Comparison of ENCODE assay signal across 8 cellular contexts in the genomic region with DNA sequence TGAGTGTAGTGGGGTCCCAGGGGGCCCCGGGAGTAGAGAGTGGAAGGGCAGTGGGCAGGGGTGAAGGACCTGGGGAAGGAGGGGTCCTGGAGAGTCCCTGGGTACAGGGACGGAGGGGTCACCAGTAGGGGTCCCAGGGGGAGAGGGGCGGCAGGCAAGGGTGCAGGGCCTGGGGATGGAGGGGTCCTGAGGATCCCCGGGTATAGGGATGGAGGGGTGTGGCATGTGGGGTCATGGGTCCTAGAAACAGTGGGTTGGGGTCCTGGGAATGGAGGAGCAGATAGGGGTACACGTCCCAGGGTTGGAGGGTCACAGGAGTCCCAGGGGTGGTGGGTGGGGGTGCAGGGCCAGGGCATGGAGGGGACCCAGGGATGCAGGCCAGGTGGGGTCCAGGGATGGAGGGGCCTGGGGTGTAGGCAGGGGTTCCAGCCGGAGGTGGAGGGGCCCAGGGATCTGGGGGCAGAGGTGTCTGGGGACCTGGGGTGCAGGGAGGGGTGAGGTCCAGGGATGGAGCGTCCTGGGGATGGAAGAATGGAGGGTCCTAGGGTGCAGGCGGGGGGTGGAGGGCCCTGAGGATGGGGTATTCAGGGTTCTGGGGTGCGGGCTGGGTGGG. TPM values are rescaled to one million over a fixed set of nuclear protein-coding genes. Genes with fewer than 3 reads are reported as not detected.
DNase-seq lines count a peak whose midpoint lies in the region; ATAC-seq and TF ChIP-seq lines count a peak whose summit lies in the region.

No MANE protein-coding gene starts in this region.

- peaks cover 50% of the 10 kb centered on the region for H3K79me2 ChIP-seq in GM23248 (ENCODE audit: insufficient read depth)

- no peaks in the 10 kb centered on the region for H4K20me1 ChIP-seq in GM23248 (ENCODE audit: insufficient read depth)

- H3F3A ChIP-seq in GM23248 (ENCODE audit: insufficient read depth), result no peaks in the 10 kb centered on the region; the same call in 1 of the 2 replicates

- no peaks in the 10 kb centered on the region for H3K9me2 ChIP-seq in GM23248 (ENCODE audit: insufficient read depth)

- H3K27me3 ChIP-seq in GM23248 (replicated peaks; ENCODE audit: insufficient read depth), result no peaks in the 10 kb centered on the region
- no peaks in the 10 kb centered on the region for H3K27me3 ChIP-seq in skeletal muscle satellite cell (ENCODE audit: control insufficient read depth, insufficient read depth, low read length)

- H3K36me3 ChIP-seq in GM23248 (ENCODE audit: low read depth), result no peaks in the 10 kb centered on the region
- H3K36me3 ChIP-seq in skeletal muscle satellite cell (ENCODE audit: insufficient read depth, low read length), result no peaks in the 10 kb centered on the region

- DNase-seq in GM23248, result no peak
- DNase-seq in fibroblast of pulmonary artery (ENCODE audit: low read depth), result no peak
- DNase-seq in medulla oblongata (ENCODE audit: extremely low spot score), result no peak
- DNase-seq in NOMO-1 treated with DMSO at 0.1 percent for 48 hours (lab: John Stamatoyannopoulos, UW; ENCODE audit: unreplicated experiment), result no peak
- DNase-seq in hepatic stellate cell (ENCODE audit: low spot score), result no peak

- TF ChIP-seq CTCF in WI38 (IDR thresholded peaks at IDR 0.05; ENCODE audit: low read depth, low read length) (no peak), fibroblast of pulmonary artery (IDR thresholded peaks at IDR 0.05; ENCODE audit: low read length, missing control alignments) (no peak)

- no peak overlapping the region for H2AFZ ChIP-seq in GM23248

- no peak for ATAC-seq in HG03108 (IDR thresholded peaks at IDR 0.05; ENCODE audit: unreplicated experiment)

- no peaks in the 10 kb centered on the region for H3K4me1 ChIP-seq in GM23248 (ENCODE audit: insufficient read depth)
- H3K4me1 ChIP-seq in skeletal muscle satellite cell (ENCODE audit: control insufficient read depth, insufficient read depth, low read length), result peaks cover 3% of the 10 kb centered on the region

- WGBS in GM23248 (ENCODE audit: low coverage in 1 of 2, low lambda C conversion rate in 2 of 2, missing lambda C conversion rate in 2 of 2), 2 experiments, result 75 to 100% methylated on average over 2 to 9 of the region's 9 CpGs

- peak overlapping the region; percentile 74 for H3K4me3 ChIP-seq in GM23248
- H3K4me3 ChIP-seq in WI38 (ENCODE audit: low read depth, low read length), result peak overlapping the region; percentile 64
- H3K4me3 ChIP-seq in fibroblast of pulmonary artery (replicated peaks; ENCODE audit: low read depth, low read length), result peak overlapping the region; percentile 58
- H3K4me3 ChIP-seq in skeletal muscle satellite cell (ENCODE audit: low read length), result peak overlapping the region; percentile 84

- H3K4me2 ChIP-seq in GM23248 (ENCODE audit: unreplicated experiment), result peak overlapping the region; percentile 92
- peak overlapping the region; percentile 91 for H3K4me2 ChIP-seq in skeletal muscle satellite cell (ENCODE audit: low read length)

- H3K27ac ChIP-seq in GM23248, result no peak overlapping the region

- H3K9me3 ChIP-seq in GM23248 (ENCODE audit: low read depth), result no peaks in the 10 kb centered on the region
- H3K9me3 ChIP-seq in skeletal muscle satellite cell (replicated peaks; ENCODE audit: low read length), result no peaks in the 10 kb centered on the region

- in situ Hi-C loops in GM23248 (cut with MboI), result no loop called here

- H3K9ac ChIP-seq in GM23248 (peak overlapping the region; percentile 78), skeletal muscle satellite cell (ENCODE audit: low read depth, low read length) (peak overlapping the region; percentile 65)

RNA-seq across cellular contexts. Expression of a gene that starts 1.3 kb away (rescaled TPM):
- total RNA-seq in GM23248 (2014; rRNA removed; shearing (Covaris generic)), result 69.5 and 72.0 TPM in 2 replicates
- 6.8 and 9.0 TPM in 2 replicates for polyA plus RNA-seq in GM23248 (2016; fragmentation: Nextera tagmentation; extraction: Ambion mirVana)
- 58.6 and 59.8 TPM in 2 replicates for total RNA-seq in skeletal muscle satellite cell (2012; rRNA removed)

RNA-seq across cellular contexts. Expression of a gene that starts 36.9 kb away (rescaled TPM):
- total RNA-seq in GM23248 (2014; rRNA removed; shearing (Covaris generic)), result 78.6 and 83.2 TPM in 2 replicates
- polyA plus RNA-seq in GM23248 (2016; fragmentation: Nextera tagmentation; extraction: Ambion mirVana), result 28.9 and 37.6 TPM in 2 replicates
- 58.8 and 84.7 TPM in 2 replicates for total RNA-seq in skeletal muscle satellite cell (2012; rRNA removed)
